ENCODE assay signal across 8 cellular contexts in the genomic region with DNA sequence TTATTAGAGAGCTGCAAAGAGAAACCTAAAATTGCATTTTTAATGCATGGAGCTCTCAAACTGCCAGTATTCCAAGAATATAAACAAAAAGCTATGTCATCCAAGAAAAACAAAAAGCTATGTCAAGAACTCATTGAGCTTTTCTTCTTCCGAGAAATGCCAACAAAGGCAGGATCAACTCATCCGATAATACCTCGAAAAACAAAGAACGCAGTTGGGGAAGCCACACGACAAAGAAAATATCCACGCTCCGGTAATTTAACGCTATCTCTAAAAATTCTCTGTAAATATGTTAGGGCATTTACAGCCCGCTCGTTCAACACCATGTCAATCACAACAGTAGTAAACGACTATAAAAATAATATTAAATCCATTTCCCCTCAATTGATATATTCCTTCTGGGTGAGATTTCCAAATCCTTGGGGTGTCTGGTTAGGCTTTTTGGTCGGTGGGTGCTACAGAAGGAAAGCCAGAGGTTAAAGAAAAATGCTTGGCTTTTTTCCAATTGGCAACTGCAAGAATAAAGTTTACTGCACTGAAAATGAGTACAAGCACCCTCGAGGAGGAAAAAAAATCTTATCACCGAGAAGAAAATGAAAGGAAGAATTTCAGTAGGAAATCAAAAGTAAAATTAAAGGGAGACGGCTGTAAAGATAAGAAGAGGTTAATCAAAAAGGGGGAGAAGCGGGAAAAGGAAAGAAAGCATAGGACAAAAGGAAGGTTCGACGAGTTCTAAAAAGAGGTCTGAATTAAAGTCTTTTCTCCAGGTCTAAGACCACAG. TPM values are rescaled to one million over a fixed set of nuclear protein-coding genes. Genes with fewer than 3 reads are reported as not detected.
A peak's percentile ranks its signal among the peaks of the same experiment; 100 is the strongest.
DNase-seq lines count a peak whose midpoint lies in the region; ATAC-seq and TF ChIP-seq lines count a peak whose summit lies in the region.

No MANE protein-coding gene starts in this region.

- H3K9ac ChIP-seq in KMS-11 = peak overlapping the region; percentile 93

- no peak for ATAC-seq in activated naive CD8-positive, alpha-beta T cell treated with anti-CD3 and anti-CD28 coated beads, Interleukin-2, amount 10 ng/mL, durations not matched to agents 7 days and 5 days (ENCODE audit: low read depth)
- ATAC-seq in stimulated activated naive B cell treated with anti-CD40 and anti-IgM and Interleukin-4, amounts not matched to agents 10 μg/mL and 1 μg/mL and 100 μg/mL, for 72 hours (replicated peaks) = no peak
- ATAC-seq in GM19328 (IDR thresholded peaks at IDR 0.05; ENCODE audit: unreplicated experiment) (no peak), HG02588 (IDR thresholded peaks at IDR 0.05; ENCODE audit: unreplicated experiment) (no peak), HG03565 (IDR thresholded peaks at IDR 0.05; ENCODE audit: unreplicated experiment) (no peak)

- H3K4me2 ChIP-seq in KMS-11 = peak overlapping the region; percentile 72

- POLR2A ChIA-PET in activated naive CD8-positive, alpha-beta T cell treated with anti-CD3 and anti-CD28 coated beads, Interleukin-2, amount 10 ng/mL, durations not matched to agents 7 days and 5 days (lab: Charles Lee) = interaction anchor here (1.0 to 3.3 kb wide), 6 partner anchors 10 to 57 kb away, joined by 3 to 20 read pairs (median 8); a partner anchor contains a TSS

- H3K79me2 ChIP-seq in KMS-11 (ENCODE audit: insufficient read depth, low read depth) = peaks cover 58% of the 10 kb centered on the region

- H3K27ac Mint-ChIP-seq in activated naive CD8-positive, alpha-beta T cell treated with anti-CD3 and anti-CD28 coated beads, Interleukin-2, amount 10 ng/mL, durations not matched to agents 7 days and 5 days = peak overlapping the region; percentile 99
- peak overlapping the region; percentile 100 for H3K27ac Mint-ChIP-seq in stimulated activated naive B cell treated with anti-CD40 and anti-IgM and Interleukin-4, amounts not matched to agents 10 μg/mL and 1 μg/mL and 100 μg/mL, for 72 hours

- peaks cover 3% of the 10 kb centered on the region; the same call in 1 of the 2 replicates for H4K20me1 ChIP-seq in KMS-11 (ENCODE audit: insufficient read depth)

- peak overlapping the region; percentile 97 for H3K27ac ChIP-seq in KMS-11

- peak overlapping the region; percentile 63 for H3K4me3 ChIP-seq in KMS-11 (IDR thresholded peaks at IDR 0.05; ENCODE audit: insufficient read depth, low read depth, low read length)

- peak overlapping the region; percentile 68 for H2AFZ ChIP-seq in KMS-11 (ENCODE audit: low read depth)

- H3K4me1 ChIP-seq in KMS-11 (ENCODE audit: low read depth, poor library complexity, severe bottlenecking) = peaks cover 42% of the 10 kb centered on the region

- H3K36me3 ChIP-seq in KMS-11 (ENCODE audit: insufficient read depth) = no peaks in the 10 kb centered on the region

- H3K4me1 Mint-ChIP-seq in activated naive CD8-positive, alpha-beta T cell treated with anti-CD3 and anti-CD28 coated beads, Interleukin-2, amount 10 ng/mL, durations not matched to agents 7 days and 5 days = peaks cover 24% of the 10 kb centered on the region
- H3K4me1 Mint-ChIP-seq in stimulated activated naive B cell treated with anti-CD40 and anti-IgM and Interleukin-4, amounts not matched to agents 10 μg/mL and 1 μg/mL and 100 μg/mL, for 72 hours = peaks cover 20 to 35% of the 10 kb centered on the region in 2 donors

- H3K27me3 ChIP-seq in KMS-11 (ENCODE audit: insufficient read depth, low read depth) = no peaks in the 10 kb centered on the region

- peaks cover 8% of the 10 kb centered on the region for H3K36me3 Mint-ChIP-seq in activated naive CD8-positive, alpha-beta T cell treated with anti-CD3 and anti-CD28 coated beads, Interleukin-2, amount 10 ng/mL, durations not matched to agents 7 days and 5 days
- H3K36me3 Mint-ChIP-seq in stimulated activated naive B cell treated with anti-CD40 and anti-IgM and Interleukin-4, amounts not matched to agents 10 μg/mL and 1 μg/mL and 100 μg/mL, for 72 hours = peaks cover 7 to 16% of the 10 kb centered on the region in 2 donors

- H3K4me3 Mint-ChIP-seq in activated naive CD8-positive, alpha-beta T cell treated with anti-CD3 and anti-CD28 coated beads, Interleukin-2, amount 10 ng/mL, durations not matched to agents 7 days and 5 days = peak overlapping the region; percentile 99
- peak overlapping the region; percentile 89 to 94 for H3K4me3 Mint-ChIP-seq in stimulated activated naive B cell treated with anti-CD40 and anti-IgM and Interleukin-4, amounts not matched to agents 10 μg/mL and 1 μg/mL and 100 μg/mL, for 72 hours

- no peaks in the 10 kb centered on the region for H3K9me3 Mint-ChIP-seq in activated naive CD8-positive, alpha-beta T cell treated with anti-CD3 and anti-CD28 coated beads, Interleukin-2, amount 10 ng/mL, durations not matched to agents 7 days and 5 days
- peaks cover 0 to 1% of the 10 kb centered on the region in 2 donors for H3K9me3 Mint-ChIP-seq in stimulated activated naive B cell treated with anti-CD40 and anti-IgM and Interleukin-4, amounts not matched to agents 10 μg/mL and 1 μg/mL and 100 μg/mL, for 72 hours

- DNase-seq in COR-L47 (lab: John Stamatoyannopoulos, UW) (peak; percentile 47), iris pigment epithelial cell (ENCODE audit: low read depth) (peak; percentile 40)
- DNase-seq in activated naive CD8-positive, alpha-beta T cell treated with anti-CD3 and anti-CD28 coated beads, Interleukin-2, amount 10 ng/mL, durations not matched to agents 7 days and 5 days = no peak
- no peak for DNase-seq in stimulated activated naive B cell treated with anti-CD40 and anti-IgM and Interleukin-4, amounts not matched to agents 10 μg/mL and 1 μg/mL and 100 μg/mL, for 72 hours

- no peak for TF ChIP-seq CTCF in KMS-11 (conservative IDR thresholded peaks at IDR 0.05; ENCODE audit: low read depth, low read length)

- H3K27me3 Mint-ChIP-seq in activated naive CD8-positive, alpha-beta T cell treated with anti-CD3 and anti-CD28 coated beads, Interleukin-2, amount 10 ng/mL, durations not matched to agents 7 days and 5 days = no peaks in the 10 kb centered on the region
- peaks cover 5 to 6% of the 10 kb centered on the region in 2 donors for H3K27me3 Mint-ChIP-seq in stimulated activated naive B cell treated with anti-CD40 and anti-IgM and Interleukin-4, amounts not matched to agents 10 μg/mL and 1 μg/mL and 100 μg/mL, for 72 hours

RNA-seq across cellular contexts. Expression of a gene that starts 0.9 kb away (rescaled TPM):
- 100 to 1,000 TPM; 160 TPM for total RNA-seq in activated naive CD8-positive, alpha-beta T cell treated with anti-CD3 and anti-CD28 coated beads, Interleukin-2, amount 10 ng/mL, durations not matched to agents 7 days and 5 days

RNA-seq across cellular contexts. Expression of a gene that starts 10.4 kb away (rescaled TPM):
- total RNA-seq in activated naive CD8-positive, alpha-beta T cell treated with anti-CD3 and anti-CD28 coated beads, Interleukin-2, amount 10 ng/mL, durations not matched to agents 7 days and 5 days = 10 to 100 TPM; 20.3 to 24.2 TPM

RNA-seq across cellular contexts. Expression of a gene that starts 46.0 kb away (rescaled TPM):
- 100 to 1,000 TPM; 233 to 255 TPM for total RNA-seq in activated naive CD8-positive, alpha-beta T cell treated with anti-CD3 and anti-CD28 coated beads, Interleukin-2, amount 10 ng/mL, durations not matched to agents 7 days and 5 days

RNA-seq across cellular contexts. Expression of a gene that starts 54.3 kb away (rescaled TPM):
- 10 to 100 TPM; 34.8 to 36.3 TPM for total RNA-seq in activated naive CD8-positive, alpha-beta T cell treated with anti-CD3 and anti-CD28 coated beads, Interleukin-2, amount 10 ng/mL, durations not matched to agents 7 days and 5 days

RNA-seq across cellular contexts. Expression of a gene that starts 56.7 kb away (rescaled TPM):
- total RNA-seq in activated naive CD8-positive, alpha-beta T cell treated with anti-CD3 and anti-CD28 coated beads, Interleukin-2, amount 10 ng/mL, durations not matched to agents 7 days and 5 days = 10 to 100 TPM; 30.9 to 33.8 TPM

Comparison
In these comparisons a context has a peak if more than half of its experiments do, and no peak if none do; other contexts are left out.
1. DNase-seq: peak in COR-L47 (single experiment) and iris pigment epithelial cell (single experiment); none in activated naive CD8-positive, alpha-beta T cell treated with anti-CD3 and anti-CD28 coated beads, Interleukin-2, amount 10 ng/mL, durations not matched to agents 7 days and 5 days (single experiment) and stimulated activated naive B cell treated with anti-CD40 and anti-IgM and Interleukin-4, amounts not matched to agents 10 μg/mL and 1 μg/mL and 100 μg/mL, for 72 hours (single experiment).